In the genomic region with DNA sequence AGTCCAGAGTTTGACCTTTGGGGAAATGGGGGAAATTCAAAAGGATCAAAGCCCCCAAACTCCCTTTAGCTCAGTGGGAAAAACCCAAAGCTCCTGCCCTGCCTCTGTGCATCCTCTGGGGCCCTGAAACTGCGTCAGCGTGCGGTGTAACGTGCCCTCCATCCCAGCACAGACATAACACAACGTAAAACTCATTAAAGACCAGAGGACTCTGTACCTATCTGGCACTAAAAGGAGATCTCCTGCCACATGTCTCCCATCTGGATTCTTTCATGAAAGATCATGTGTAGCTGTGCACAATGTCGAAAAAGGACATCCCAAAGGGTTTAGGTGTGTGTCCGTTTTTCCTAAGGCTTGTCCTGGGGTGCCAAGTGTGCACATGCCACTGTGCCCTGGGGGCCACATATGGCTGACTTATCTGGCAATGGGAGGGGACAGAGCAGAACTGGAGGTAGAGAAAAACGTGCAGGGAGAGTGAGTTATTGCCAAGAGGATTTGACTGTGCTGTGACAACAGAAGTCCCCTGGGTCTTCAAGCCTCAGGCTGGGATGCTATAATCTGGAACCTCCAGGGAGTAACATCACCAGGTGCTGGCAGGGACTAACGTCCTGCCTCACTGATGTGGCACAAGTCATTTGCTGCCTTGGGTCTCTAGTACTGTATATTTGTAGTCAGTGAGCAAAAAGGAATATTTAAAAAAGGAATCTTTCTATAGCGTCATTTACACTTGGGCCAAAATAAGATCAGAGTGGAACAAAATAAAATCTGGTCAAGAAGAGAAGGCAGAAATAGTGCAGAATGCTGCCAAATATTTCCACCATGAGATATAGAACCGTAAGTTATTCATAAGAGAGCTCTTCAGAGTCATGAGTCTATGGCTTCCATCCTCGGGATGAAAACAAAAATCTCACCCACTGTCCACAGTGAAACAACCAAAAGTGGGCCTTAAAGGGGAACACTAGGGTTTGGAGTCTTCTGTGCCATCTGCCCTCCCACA, we compare ENCODE assay signal across 12 cellular contexts. TPM values are rescaled to one million over a fixed set of nuclear protein-coding genes. Genes with fewer than 3 reads are reported as not detected.
DNase-seq lines count a peak whose midpoint lies in the region; ATAC-seq and TF ChIP-seq lines count a peak whose summit lies in the region.
"Had no signal": no experiment of that assay in that cellular context is flagged by ENCODE, and none has a peak within 500 bp of the region (broad histone marks: within the 10 kb centered on the region; RNA-seq: fewer than 3 reads in every experiment).

No MANE protein-coding gene starts in this region.

- H3K27me3 ChIP-seq in IMR-90 (ENCODE audit: control insufficient read depth, insufficient read depth, low read length) = peaks cover 4% of the 10 kb centered on the region
- H3K27me3 ChIP-seq in colonic mucosa = no peaks in the 10 kb centered on the region

- BruUV-seq in IMR-90 (replicated peaks; lab: Mats Ljungman, UMichigan) = no TSS peak

- DNase-seq in CD14-positive monocyte (ENCODE audit: low spot score) = no peak
- no peak for DNase-seq in IMR-90
- DNase-seq in naive thymus-derived CD8-positive, alpha-beta T cell = no peak
- no peak for DNase-seq in erythroblast (lab: John Stamatoyannopoulos, UW)
- no peak for DNase-seq in colonic mucosa
- DNase-seq: activated CD4-positive, CD25-positive, alpha-beta regulatory T cell; kidney; SHP77 treated with DMSO at 0.1 percent for 48 hours had no signal

- dilution Hi-C loops in IMR-90 (cut with HindIII; ENCODE audit: low sequenced_read_pairs, unreplicated experiment) = no loop called here

- H3K36me3 Mint-ChIP-seq in CD14-positive monocyte = peaks cover 67 to 71% of the 10 kb centered on the region in 2 donors
- peaks cover 12% of the 10 kb centered on the region for H3K36me3 Mint-ChIP-seq in activated naive CD8-positive, alpha-beta T cell
- peaks cover 5 to 74% (median 16%) of the 10 kb centered on the region in 3 donors for H3K36me3 Mint-ChIP-seq in naive thymus-derived CD8-positive, alpha-beta T cell

- H3K4ac ChIP-seq in IMR-90 (ENCODE audit: low read depth, low read length) = no peak overlapping the region

- no peak overlapping the region for H2BK5ac ChIP-seq in IMR-90 (ENCODE audit: low read depth, low read length, poor library complexity, severe bottlenecking)

- no peak for ATAC-seq in IMR-90 (ENCODE audit: low read depth)
- ATAC-seq in naive thymus-derived CD8-positive, alpha-beta T cell = peak in 1 of 2 donors; percentile 12
- no peak for ATAC-seq in GM21526 (IDR thresholded peaks at IDR 0.05; ENCODE audit: low FRiP score, unreplicated experiment)
- no peak for ATAC-seq in HG02759 (IDR thresholded peaks at IDR 0.05; ENCODE audit: unreplicated experiment)

- TF ChIP-seq POLR2A in IMR-90 (IDR thresholded peaks at IDR 0.05; ENCODE audit: low read depth, low read length) (no peak), erythroblast (IDR thresholded peaks at IDR 0.05; ENCODE audit: low read length) (no peak)

- intact Hi-C loops in CD14-positive monocyte (cut with micrococcal nuclease) = loop anchor here (5.0 kb wide), 2 partner anchors 34 to 54 kb away; no protein-coding TSS in a partner anchor
- intact Hi-C loops in IMR-90 (cut with micrococcal nuclease) = no loop called here
- intact Hi-C loops in colonic mucosa (cut with DNase I) = no loop called here

- H3K4me1 Mint-ChIP-seq in CD14-positive monocyte = peaks cover 46% of the 10 kb centered on the region
- peaks cover 100% of the 10 kb centered on the region for H3K4me1 Mint-ChIP-seq in activated naive CD8-positive, alpha-beta T cell (ENCODE audit: low read depth)
- H3K4me1 Mint-ChIP-seq in naive thymus-derived CD8-positive, alpha-beta T cell = peaks cover 75 to 100% (median 100%) of the 10 kb centered on the region in 4 donors

- H3K4me3 ChIP-seq in IMR-90 (ENCODE audit: insufficient read depth, low read depth, low read length) (no peak overlapping the region), colonic mucosa (no peak overlapping the region)
- H3K4me3 ChIP-seq: prostate gland had no signal

- H4K20me1 ChIP-seq in IMR-90 (ENCODE audit: insufficient read depth, low read length) = no peaks in the 10 kb centered on the region

- no peaks in the 10 kb centered on the region for H3K9me3 ChIP-seq in IMR-90 (ENCODE audit: control insufficient read depth, insufficient read depth, low read length)
- no peaks in the 10 kb centered on the region for H3K9me3 ChIP-seq in colonic mucosa
- H3K9me3 ChIP-seq: prostate gland had no signal

- H2BK20ac ChIP-seq in IMR-90 (ENCODE audit: low read depth, low read length) = no peak overlapping the region

- H2AK5ac ChIP-seq in IMR-90 (ENCODE audit: low read depth, low read length) = no peak overlapping the region

- H3K79me1 ChIP-seq in IMR-90 (ENCODE audit: low read depth in 1 of 2, low read length in 2 of 2) = no peaks in the 10 kb centered on the region

- no peak overlapping the region for H4K5ac ChIP-seq in IMR-90 (ENCODE audit: low read depth, low read length)

- no peak overlapping the region for H4K91ac ChIP-seq in IMR-90 (ENCODE audit: insufficient read depth, low read depth, low read length)

- peak overlapping the region in 5 of 7 donors; percentile 6 to 80 (median 50) for H3K27ac Mint-ChIP-seq in CD14-positive monocyte
- peak overlapping the region; percentile 99 for H3K27ac Mint-ChIP-seq in activated naive CD8-positive, alpha-beta T cell
- H3K27ac Mint-ChIP-seq in naive thymus-derived CD8-positive, alpha-beta T cell = peak overlapping the region; percentile 98 to 100 (median 99)

- no peak overlapping the region for H3K9ac ChIP-seq in IMR-90 (ENCODE audit: low read depth, low read length)
- H3K9ac ChIP-seq in colonic mucosa (ENCODE audit: low read depth in 2 of 2, low read length in 2 of 2) = no peak overlapping the region

- no peak overlapping the region for H3K23ac ChIP-seq in IMR-90 (ENCODE audit: low read depth, low read length)

- 49% methylated on average over 3 of the region's 12 CpGs; no CpG with 5 or more reads in 1 of the 2 experiments for WGBS in IMR-90 (ENCODE audit: extremely low coverage in 2 of 2, insufficient read length in 1 of 2), 2 experiments

- no peak overlapping the region for H3K4me2 ChIP-seq in IMR-90 (ENCODE audit: low read depth, low read length)

- in situ Hi-C loops in IMR-90 (cut with MboI; ENCODE audit: low sequenced_read_pairs) = no loop called here

- no peak overlapping the region for H3K18ac ChIP-seq in IMR-90 (ENCODE audit: low read depth, low read length)

- no peak overlapping the region for H3K4me3 Mint-ChIP-seq in CD14-positive monocyte
- H3K4me3 Mint-ChIP-seq in activated naive CD8-positive, alpha-beta T cell = peak overlapping the region; percentile 64
- H3K4me3 Mint-ChIP-seq in naive thymus-derived CD8-positive, alpha-beta T cell = peak overlapping the region; percentile 6 to 82 (median 66)

- H2BK120ac ChIP-seq in IMR-90 (ENCODE audit: low read depth, low read length) = no peak overlapping the region

- CTCF ChIA-PET in IMR-90 (lab: Yijun Ruan, JAX) = interaction anchor here (1.0 kb wide), 1 partner anchor 52 kb away, joined by 3 read pairs; no protein-coding TSS in a partner anchor

- H3K27ac ChIP-seq in IMR-90 (ENCODE audit: insufficient read depth, low read length) (no peak overlapping the region), colonic mucosa (no peak overlapping the region)
- H3K27ac ChIP-seq: prostate gland had no signal

- peaks cover 0 to 1% (median 0%) of the 10 kb centered on the region in 7 donors for H3K9me3 Mint-ChIP-seq in CD14-positive monocyte
- H3K9me3 Mint-ChIP-seq in activated naive CD8-positive, alpha-beta T cell (ENCODE audit: low read depth) = no peaks in the 10 kb centered on the region
- no peaks in the 10 kb centered on the region for H3K9me3 Mint-ChIP-seq in naive thymus-derived CD8-positive, alpha-beta T cell

- no peak overlapping the region for H2AK9ac ChIP-seq in IMR-90 (replicated peaks; ENCODE audit: low read depth, low read length, poor library complexity)

- POLR2A ChIA-PET in IMR-90 (lab: Charles Lee; ENCODE audit: unreplicated experiment) = no interaction called here
- POLR2A ChIA-PET in naive thymus-derived CD8-positive, alpha-beta T cell (lab: Charles Lee) = interaction anchor here (0.9 to 33.5 kb wide), 8 partner anchors 9 to 53 kb away, joined by 4 to 613 read pairs (median 12); no protein-coding TSS in a partner anchor

- no peak overlapping the region for H2BK15ac ChIP-seq in IMR-90 (ENCODE audit: low read depth, low read length)

- peaks cover 5% of the 10 kb centered on the region; the same call in 1 of the 2 replicates for H3K4me1 ChIP-seq in IMR-90 (ENCODE audit: control insufficient read depth, insufficient read depth, low read length)
- H3K4me1 ChIP-seq in colonic mucosa = peaks cover 4% of the 10 kb centered on the region

- H3K14ac ChIP-seq in IMR-90 (replicated peaks; ENCODE audit: low read depth, low read length) = no peak overlapping the region

- H4K8ac ChIP-seq in IMR-90 (ENCODE audit: low read depth in 2 of 2, low read length in 2 of 2) = no peak overlapping the region

- peak overlapping the region; percentile 24 for H2AFZ ChIP-seq in IMR-90 (replicated peaks; ENCODE audit: low read length, poor library complexity)

- H3K56ac ChIP-seq in IMR-90 (ENCODE audit: extremely low read depth, insufficient read depth, low read length) = no peak overlapping the region

- no peak for TF ChIP-seq RAD21 in IMR-90 (IDR thresholded peaks at IDR 0.05; ENCODE audit: low read length)

- no peak for TF ChIP-seq CTCF in CD14-positive monocyte (IDR thresholded peaks at IDR 0.05)
- no peak for TF ChIP-seq CTCF in IMR-90 (conservative IDR thresholded peaks at IDR 0.05; ENCODE audit: low read depth, low read length)
- TF ChIP-seq CTCF in colonic mucosa (IDR thresholded peaks at IDR 0.05) = no peak

- H3K36me3 ChIP-seq in IMR-90 (ENCODE audit: control insufficient read depth, insufficient read depth, low read length) = no peaks in the 10 kb centered on the region
- no peaks in the 10 kb centered on the region for H3K36me3 ChIP-seq in colonic mucosa
- H3K36me3 ChIP-seq: prostate gland had no signal

- H3K9me1 ChIP-seq in IMR-90 (ENCODE audit: insufficient read depth, low read length) = 0 out of 2 replicates have a peak, but pooled peaks cover 3% of the 10 kb centered on the region

- peaks cover 0 to 2% (median 0%) of the 10 kb centered on the region in 3 donors for H3K27me3 Mint-ChIP-seq in CD14-positive monocyte (ENCODE audit: low read depth in 3 of 3)
- H3K27me3 Mint-ChIP-seq in activated naive CD8-positive, alpha-beta T cell = no peaks in the 10 kb centered on the region
- H3K27me3 Mint-ChIP-seq in naive thymus-derived CD8-positive, alpha-beta T cell = no peaks in the 10 kb centered on the region

TF ChIP-seq in IMR-90, 13 proteins besides CTCF, POLR2A, EP300 and RAD21:
- no peak for TF ChIP-seq CHD1 (IDR thresholded peaks at IDR 0.05; ENCODE audit: low read depth, low read length)

RNA-seq across cellular contexts. Expression of a gene that starts 52.3 kb away (rescaled TPM):
- 10 to 100 TPM in 1 of 2 donors, 1 to 10 TPM in 1; 7.3 to 10.2 TPM for polyA plus RNA-seq in CD14-positive monocyte
- total RNA-seq in IMR-90 (2012; rRNA removed) = 0.72 and 0.83 TPM in 2 replicates
- polyA plus RNA-seq in IMR-90 (2012; rRNA removed) = 1.3 and 1.4 TPM in 2 replicates
- 0.87 and 1.7 TPM in 2 replicates for polyA plus RNA-seq in IMR-90 (2012; cell fraction: cytosol; rRNA removed)
- 1.9 and 2.6 TPM in 2 replicates for polyA plus RNA-seq in IMR-90 (2012; cell fraction: nucleus; rRNA removed; ENCODE audit: low replicate concordance)
- 100 to 1,000 TPM; 177 to 185 TPM for total RNA-seq in naive thymus-derived CD8-positive, alpha-beta T cell
- polyA plus RNA-seq in naive thymus-derived CD8-positive, alpha-beta T cell = 10 to 100 TPM; 72.3 to 74.3 (median 73.0) TPM
- 10 to 100 TPM; 11.6 to 16.9 TPM for total RNA-seq in colonic mucosa

Comparison
In these comparisons a context has a peak if more than half of its experiments do, and no peak if none do; other contexts are left out.
1. H3K4me3 Mint-ChIP-seq: peak in activated naive CD8-positive, alpha-beta T cell (single experiment) and naive thymus-derived CD8-positive, alpha-beta T cell (10 of 10); none in CD14-positive monocyte (0 of 2).
2. RNA of a gene that starts 52.3 kb away (total RNA-seq): 177 to 185 TPM in naive thymus-derived CD8-positive, alpha-beta T cell; 11.6 to 16.9 TPM in colonic mucosa and 0.72 to 0.83 TPM in IMR-90; every median in the first group is over 4 times any median in the second.
3. intact Hi-C loops: an anchor here in CD14-positive monocyte (5.0 kb wide); none called in IMR-90 and colonic mucosa.
4. Peak in every context shown above with its lines, with median percentiles within 50 percentile points of each other: H3K27ac Mint-ChIP-seq.